In genomic region chr16:35171106-35171505, GRCh38 we compare ENCODE assay signal across 21 cellular contexts.
DNase-seq lines count a peak whose midpoint lies in the region; ATAC-seq, FAIRE-seq and TF ChIP-seq lines count a peak whose summit lies in the region.
"Had no signal": no experiment of that assay in that cellular context is flagged by ENCODE, and none has a peak within 500 bp of the region (broad histone marks: within the 10 kb centered on the region; RNA-seq: fewer than 3 reads in every experiment).

No MANE protein-coding gene starts in this region.

- no peaks in the 10 kb centered on the region for H3K27me3 Mint-ChIP-seq in activated naive CD4-positive, alpha-beta T cell treated with anti-CD3 and anti-CD28 coated beads, Interleukin-2, amount 10 ng/mL, durations not matched to agents 7 days and 5 days
- H3K27me3 Mint-ChIP-seq: B cell; CD4-positive, alpha-beta T cell had no signal

- H3K36me3 ChIP-seq in HepG2 (replicated peaks in 1 of 2; ENCODE audit: control insufficient read depth in 1 of 2, insufficient read depth in 2 of 2, low read length in 2 of 2) (no peaks in the 10 kb centered on the region), right lobe of liver (no peaks in the 10 kb centered on the region)
- H3K36me3 ChIP-seq: BLaER1 treated with 17β-estradiol and CSF1 and Interleukin-3, amounts not matched to agents 10 nM and 100 nM had no signal

- H3K4me2 ChIP-seq in HepG2 (ENCODE audit: low read depth, low read length), result no peak overlapping the region
- H3K4me2 ChIP-seq: A549; BLaER1 treated with 17β-estradiol and CSF1 and Interleukin-3, amounts not matched to agents 10 nM and 100 nM had no signal

- no peak for ATAC-seq in HepG2
- no peak for ATAC-seq in right lobe of liver
- ATAC-seq: A549; CD8-positive, alpha-beta T cell had no signal

- no peak overlapping the region for H3K9ac ChIP-seq in HepG2 (ENCODE audit: insufficient read depth, low read depth, low read length)
- H3K9ac ChIP-seq: BLaER1 treated with 17β-estradiol and CSF1 and Interleukin-3, amounts not matched to agents 10 nM and 100 nM had no signal

- no peak for TF ChIP-seq CTCF in HepG2 (CRISPR knock-in tag; IDR thresholded peaks at IDR 0.05)
- TF ChIP-seq CTCF in right lobe of liver (IDR thresholded peaks at IDR 0.05), result no peak

- no peaks in the 10 kb centered on the region for H4K20me1 ChIP-seq in HepG2 (ENCODE audit: insufficient read depth, low read length)
- H4K20me1 ChIP-seq: BLaER1 treated with 17β-estradiol and CSF1 and Interleukin-3, amounts not matched to agents 10 nM and 100 nM had no signal

- DNase-seq in HepG2 (ENCODE audit: low spot score) (no peak), right lobe of liver (no peak), posterior vena cava (ENCODE audit: low spot score) (peak; percentile 42)
- DNase-seq in activated naive CD4-positive, alpha-beta T cell treated with anti-CD3 and anti-CD28 coated beads, Interleukin-2, amount 10 ng/mL, durations not matched to agents 7 days and 5 days, result no peak
- DNase-seq in activated CD4-positive, alpha-beta T cell treated with anti-CD3 and anti-CD28 coated beads for 1 hour, result no peak
- DNase-seq: AML-193; Caco-2; Calu3; CD4-positive, alpha-beta T cell; CD8-positive, alpha-beta T cell; DMS79 treated with DMSO at 0.1 percent for 48 hours; GF-D8 had no signal

- no peak for TF ChIP-seq RAD21 in HepG2 (CRISPR knock-in tag; IDR thresholded peaks at IDR 0.05)

- intact Hi-C loops in HepG2 (cut with micrococcal nuclease; ENCODE audit: unreplicated experiment) (no loop called here), right lobe of liver (cut with DNase I) (loop anchor here in 1 of 2 donors (10.0 kb wide), 1 partner anchor 46 kb away; no protein-coding TSS in a partner anchor), posterior vena cava (cut with DNase I) (no loop called here)

- H3K4me1 ChIP-seq in HepG2 (ENCODE audit: insufficient read depth, low read length) (no peaks in the 10 kb centered on the region), right lobe of liver (no peaks in the 10 kb centered on the region)
- H3K4me1 ChIP-seq: A549; BLaER1 treated with 17β-estradiol and CSF1 and Interleukin-3, amounts not matched to agents 10 nM and 100 nM; Caco-2 had no signal

- no peak for FAIRE-seq in HepG2 (lab: Jason Lieb, UNC)
- FAIRE-seq: A549, D721Med, G401.6, GM12891, GM19239 had no signal

- peaks cover 58% of the 10 kb centered on the region for H3K9me3 ChIP-seq in HepG2 (ENCODE audit: low read length)
- H3K9me3 ChIP-seq in right lobe of liver, result no peaks in the 10 kb centered on the region
- H3K9me3 ChIP-seq: A549, Caco-2 had no signal

- H3K4me1 Mint-ChIP-seq in activated naive CD4-positive, alpha-beta T cell treated with anti-CD3 and anti-CD28 coated beads, Interleukin-2, amount 10 ng/mL, durations not matched to agents 7 days and 5 days, result no peaks in the 10 kb centered on the region
- H3K4me1 Mint-ChIP-seq: B cell had no signal

- peaks cover 36% of the 10 kb centered on the region for H3K9me3 Mint-ChIP-seq in activated naive CD4-positive, alpha-beta T cell treated with anti-CD3 and anti-CD28 coated beads, Interleukin-2, amount 10 ng/mL, durations not matched to agents 7 days and 5 days

- H3K27ac ChIP-seq in HepG2 (ENCODE audit: extremely low read length, insufficient read depth, low read length) (no peak overlapping the region), right lobe of liver (no peak overlapping the region)
- H3K27ac ChIP-seq: 22Rv1; A549; BLaER1 treated with 17β-estradiol and CSF1 and Interleukin-3, amounts not matched to agents 10 nM and 100 nM; C4-2B had no signal

- H3K27me3 ChIP-seq in HepG2 (ENCODE audit: control insufficient read depth in 1 of 2, insufficient read depth in 2 of 2, low read length in 2 of 2), result no peaks in the 10 kb centered on the region
- H3K27me3 ChIP-seq in right lobe of liver, result no peaks in the 10 kb centered on the region
- H3K27me3 ChIP-seq: BLaER1 treated with 17β-estradiol and CSF1 and Interleukin-3, amounts not matched to agents 10 nM and 100 nM had no signal

- H3K4me3 ChIP-seq in HepG2 (replicated peaks in 1 of 3; ENCODE audit: insufficient read depth in 1 of 3, low read depth in 2 of 3, low read length in 3 of 3), result no peak overlapping the region
- no peak overlapping the region for H3K4me3 ChIP-seq in right lobe of liver
- H3K4me3 ChIP-seq: A549; BLaER1 treated with 17β-estradiol and CSF1 and Interleukin-3, amounts not matched to agents 10 nM and 100 nM had no signal

- TF ChIP-seq EP300 in HepG2 (IDR thresholded peaks at IDR 0.05; ENCODE audit: low read depth in 2 of 2, low read length in 2 of 2), result no peak
- no peak for TF ChIP-seq EP300 in HepG2 (CRISPR knock-in tag; IDR thresholded peaks at IDR 0.05; ENCODE audit: borderline replicate concordance)

- H3K4me3 Mint-ChIP-seq in activated naive CD4-positive, alpha-beta T cell treated with anti-CD3 and anti-CD28 coated beads, Interleukin-2, amount 10 ng/mL, durations not matched to agents 7 days and 5 days, result no peak overlapping the region
- H3K4me3 Mint-ChIP-seq: B cell; CD4-positive, alpha-beta T cell; CD8-positive, alpha-beta T cell had no signal

- TF ChIP-seq POLR2A in HepG2 (IDR thresholded peaks at IDR 0.05; ENCODE audit: insufficient read depth in 1 of 2, low read depth in 2 of 2, low read length in 2 of 2) (no peak), right lobe of liver (IDR thresholded peaks at IDR 0.05) (no peak)

- POLR2A ChIA-PET in HepG2 (lab: Yijun Ruan, JAX), result no interaction called here

- no TSS peak for BruUV-seq in HepG2 (replicated peaks; lab: Mats Ljungman, UMichigan)

- H3K27ac Mint-ChIP-seq in activated naive CD4-positive, alpha-beta T cell treated with anti-CD3 and anti-CD28 coated beads, Interleukin-2, amount 10 ng/mL, durations not matched to agents 7 days and 5 days, result no peak overlapping the region
- H3K27ac Mint-ChIP-seq: B cell; CD4-positive, alpha-beta T cell; CD8-positive, alpha-beta T cell had no signal

- CTCF ChIA-PET in HepG2 (lab: Yijun Ruan, JAX; ENCODE audit: low intra/inter-chr PET ratio, low total read pairs), result no interaction called here
- CTCF ChIA-PET in activated naive CD4-positive, alpha-beta T cell treated with anti-CD3 and anti-CD28 coated beads, Interleukin-2, amount 10 ng/mL, durations not matched to agents 7 days and 5 days (lab: Charles Lee), result no interaction called here

- no peak overlapping the region for H2AFZ ChIP-seq in HepG2 (ENCODE audit: low read length)

- no peaks in the 10 kb centered on the region for H3K36me3 Mint-ChIP-seq in activated naive CD4-positive, alpha-beta T cell treated with anti-CD3 and anti-CD28 coated beads, Interleukin-2, amount 10 ng/mL, durations not matched to agents 7 days and 5 days
- H3K36me3 Mint-ChIP-seq: CD8-positive, alpha-beta T cell had no signal

- 20% methylated on average over 6 of the region's 6 CpGs for WGBS in HepG2 (ENCODE audit: low lambda C conversion rate)
- WGBS in right lobe of liver (ENCODE audit: insufficient coverage, low coverage, low lambda C conversion rate, missing lambda C conversion rate), result 60% methylated on average over 6 of the region's 6 CpGs

- in situ Hi-C loops in HepG2 (cut with HindIII; ENCODE audit: extremely low pct_ligation_motif_present, low pct_unique_long_range_greater_than_20kb), result no loop called here

- H3K79me2 ChIP-seq in HepG2 (ENCODE audit: insufficient read depth, low read length), result no peaks in the 10 kb centered on the region

TF ChIP-seq in HepG2, 621 proteins besides CTCF, POLR2A, EP300 and RAD21:
- no peak for TF ChIP-seq PCBP1 (IDR thresholded peaks at IDR 0.05; ENCODE audit: borderline replicate concordance, low read depth, low read length)
- peak; percentile 96 for TF ChIP-seq MNT (IDR thresholded peaks at IDR 0.05)
